Comparison of ENCODE assay signal across 22 cellular contexts in genomic region chr1:224058303-224058702, GRCh38. TPM values are rescaled to one million over a fixed set of nuclear protein-coding genes. Genes with fewer than 3 reads are reported as not detected.
A peak's percentile ranks its signal among the peaks of the same experiment; 100 is the strongest.
DNase-seq lines count a peak whose midpoint lies in the region; ATAC-seq and TF ChIP-seq lines count a peak whose summit lies in the region.
"Had no signal": no experiment of that assay in that cellular context is flagged by ENCODE, and none has a peak within 500 bp of the region (broad histone marks: within the 10 kb centered on the region; RNA-seq: fewer than 3 reads in every experiment).

No MANE protein-coding gene starts in this region.

- H3K4me3 ChIP-seq in IMR-90 (ENCODE audit: insufficient read depth, low read depth, low read length) (no peak overlapping the region), epithelial cell of esophagus (ENCODE audit: low read length) (no peak overlapping the region), neural progenitor cell (no peak overlapping the region)
- H3K4me3 ChIP-seq: cardiac muscle cell, prostate gland, smooth muscle cell, upper lobe of right lung had no signal

- no peak overlapping the region for H3K27ac Mint-ChIP-seq in neural progenitor cell
- H3K27ac Mint-ChIP-seq: activated naive CD8-positive, alpha-beta T cell treated with anti-CD3 and anti-CD28 coated beads for 36 hours; activated T-helper 1 cell treated with anti-CD3 and anti-CD28 coated beads, Interleukin-12 subunit alpha, Interleukin-12 subunit beta, Interleukin-2, Interleukin-4 antibody, amounts not matched to agents 30 ng/mL and 10 ng/mL and 1 ng/mL, durations not matched to agents 14 hours and 24 hours and 36 hours; T-helper 2 cell treated with Interferon-gamma antibody and Interleukin-4, amounts not matched to agents 5 μg/mL and 100 μg/mL, for 36 hours had no signal

- DNase-seq in IMR-90 = peak; percentile 76
- peak; percentile 33 for DNase-seq in T1000 (lab: John Stamatoyannopoulos, UW)
- DNase-seq in epithelial cell of esophagus (ENCODE audit: low read depth) = peak; percentile 94
- peak; percentile 36 for DNase-seq in pulmonary artery endothelial cell (ENCODE audit: low read depth, low spot score)
- DNase-seq in NOMO-1 treated with dmso at 0.1 percent for 144 hours (lab: John Stamatoyannopoulos, UW; ENCODE audit: unreplicated experiment) = no peak
- DNase-seq in neural progenitor cell (ENCODE audit: low spot score) = no peak
- DNase-seq in NCI-H146 treated with DMSO at 0.1 percent for 48 hours (lab: John Stamatoyannopoulos, UW; ENCODE audit: unreplicated experiment) = no peak
- DNase-seq in NCI-H2081 treated with DMSO at 0.1 percent for 48 hours (lab: John Stamatoyannopoulos, UW) = no peak
- DNase-seq: activated CD4-positive, alpha-beta T cell treated with anti-CD3 and anti-CD28 coated beads for 1 hour; activated naive CD8-positive, alpha-beta T cell treated with anti-CD3 and anti-CD28 coated beads for 36 hours; kidney glomerular epithelial cell; NCI-H1417; NCI-H2171; NCI-H69; stimulated activated CD4-positive, alpha-beta T cell treated with anti-CD3 and anti-CD28 coated beads, Interleukin-4, amount 100 ng/mL, for 4 hours; upper lobe of right lung had no signal

- ATAC-seq in IMR-90 (ENCODE audit: low read depth) = peak; percentile 44; the same call in 1 of the 2 replicates
- ATAC-seq: upper lobe of right lung had no signal

- no peak for TF ChIP-seq RAD21 in IMR-90 (IDR thresholded peaks at IDR 0.05; ENCODE audit: low read length)

- no peak overlapping the region for H3K27ac ChIP-seq in IMR-90 (ENCODE audit: insufficient read depth, low read length)
- no peak overlapping the region for H3K27ac ChIP-seq in neural progenitor cell
- H3K27ac ChIP-seq: cardiac muscle cell, prostate gland, upper lobe of right lung had no signal

- intact Hi-C loops in IMR-90 (cut with micrococcal nuclease) = no loop called here

- H3K4me2 ChIP-seq in IMR-90 (ENCODE audit: low read depth, low read length) (no peak overlapping the region), neural progenitor cell (no peak overlapping the region)
- H3K4me2 ChIP-seq: smooth muscle cell had no signal

- POLR2A ChIA-PET in IMR-90 (lab: Charles Lee; ENCODE audit: unreplicated experiment) = no interaction called here

- H2AFZ ChIP-seq in IMR-90 (replicated peaks; ENCODE audit: low read length, poor library complexity) (no peak overlapping the region), neural progenitor cell (replicated peaks) (no peak overlapping the region)

- H2BK5ac ChIP-seq in IMR-90 (ENCODE audit: low read depth, low read length, poor library complexity, severe bottlenecking) = no peak overlapping the region

- peak overlapping the region; percentile 3 for H2AK9ac ChIP-seq in IMR-90 (replicated peaks; ENCODE audit: low read depth, low read length, poor library complexity)

- dilution Hi-C loops in IMR-90 (cut with HindIII; ENCODE audit: low sequenced_read_pairs, unreplicated experiment) = no loop called here

- no peak overlapping the region for H2BK15ac ChIP-seq in IMR-90 (ENCODE audit: low read depth, low read length)

- no peak overlapping the region for H3K23ac ChIP-seq in IMR-90 (ENCODE audit: low read depth, low read length)

- peaks cover 4% of the 10 kb centered on the region for H3K9me1 ChIP-seq in IMR-90 (ENCODE audit: insufficient read depth, low read length)

- no peak overlapping the region for H2BK120ac ChIP-seq in IMR-90 (ENCODE audit: low read depth, low read length)

- CTCF ChIA-PET in IMR-90 (lab: Yijun Ruan, JAX) = no interaction called here

- H3K56ac ChIP-seq in IMR-90 (ENCODE audit: extremely low read depth, insufficient read depth, low read length) = no peak overlapping the region

- no peak overlapping the region; the same call in 1 of the 2 replicates for H2BK20ac ChIP-seq in IMR-90 (ENCODE audit: low read depth, low read length)

- H3K79me2 ChIP-seq in neural progenitor cell (ENCODE audit: low read depth) = no peaks in the 10 kb centered on the region

- H2AK5ac ChIP-seq in IMR-90 (ENCODE audit: low read depth, low read length) = no peak overlapping the region

- H3K4ac ChIP-seq in IMR-90 (ENCODE audit: low read depth, low read length) = no peak overlapping the region

- in situ Hi-C loops in IMR-90 (cut with MboI; ENCODE audit: low sequenced_read_pairs) = no loop called here

- H3K14ac ChIP-seq in IMR-90 (replicated peaks; ENCODE audit: low read depth, low read length) = no peak overlapping the region

- H3K9me3 Mint-ChIP-seq in neural progenitor cell = peaks cover 7% of the 10 kb centered on the region
- H3K9me3 Mint-ChIP-seq: activated naive CD8-positive, alpha-beta T cell treated with anti-CD3 and anti-CD28 coated beads for 36 hours; activated T-helper 1 cell treated with anti-CD3 and anti-CD28 coated beads, Interleukin-12 subunit alpha, Interleukin-12 subunit beta, Interleukin-2, Interleukin-4 antibody, amounts not matched to agents 30 ng/mL and 10 ng/mL and 1 ng/mL, durations not matched to agents 14 hours and 24 hours and 36 hours; T-helper 2 cell treated with Interferon-gamma antibody and Interleukin-4, amounts not matched to agents 5 μg/mL and 100 μg/mL, for 36 hours had no signal

- H3K36me3 Mint-ChIP-seq in neural progenitor cell = no peaks in the 10 kb centered on the region
- H3K36me3 Mint-ChIP-seq: activated naive CD8-positive, alpha-beta T cell treated with anti-CD3 and anti-CD28 coated beads for 36 hours had no signal

- no peak overlapping the region for H4K8ac ChIP-seq in IMR-90 (ENCODE audit: low read depth in 2 of 2, low read length in 2 of 2)

- no TSS peak for BruUV-seq in IMR-90 (replicated peaks; lab: Mats Ljungman, UMichigan)

- peaks cover 3% of the 10 kb centered on the region for H3K27me3 Mint-ChIP-seq in neural progenitor cell (ENCODE audit: insufficient read depth, low read depth)

- H3K36me3 ChIP-seq in IMR-90 (ENCODE audit: control insufficient read depth, insufficient read depth, low read length) (no peaks in the 10 kb centered on the region), neural progenitor cell (no peaks in the 10 kb centered on the region)
- H3K36me3 ChIP-seq: cardiac muscle cell, prostate gland, upper lobe of right lung had no signal

- peaks cover 2% of the 10 kb centered on the region for H3K4me1 Mint-ChIP-seq in neural progenitor cell
- H3K4me1 Mint-ChIP-seq: activated naive CD8-positive, alpha-beta T cell treated with anti-CD3 and anti-CD28 coated beads for 36 hours; nephron had no signal

- H3K9ac ChIP-seq in IMR-90 (ENCODE audit: low read depth, low read length) = no peak overlapping the region
- no peak overlapping the region for H3K9ac ChIP-seq in neural progenitor cell

- WGBS in IMR-90 (ENCODE audit: extremely low coverage in 2 of 2, insufficient read length in 1 of 2), 2 experiments = no CpG with 5 or more reads among the region's 5 CpGs

- H3K4me1 ChIP-seq in IMR-90 (ENCODE audit: control insufficient read depth, insufficient read depth, low read length) (no peaks in the 10 kb centered on the region), neural progenitor cell (peaks cover 14% of the 10 kb centered on the region)
- H3K4me1 ChIP-seq: prostate gland, upper lobe of right lung had no signal

- H3F3A ChIP-seq in neural progenitor cell (ENCODE audit: low read depth) = peaks cover under 1% of the 10 kb centered on the region

- TF ChIP-seq POLR2A in IMR-90 (IDR thresholded peaks at IDR 0.05; ENCODE audit: low read depth, low read length) = no peak

- H3K4me3 Mint-ChIP-seq in neural progenitor cell = no peak overlapping the region
- H3K4me3 Mint-ChIP-seq: activated naive CD8-positive, alpha-beta T cell treated with anti-CD3 and anti-CD28 coated beads for 36 hours; activated T-helper 1 cell treated with anti-CD3 and anti-CD28 coated beads, Interleukin-12 subunit alpha, Interleukin-12 subunit beta, Interleukin-2, Interleukin-4 antibody, amounts not matched to agents 30 ng/mL and 10 ng/mL and 1 ng/mL, durations not matched to agents 14 hours and 24 hours and 36 hours; nephron; T-helper 2 cell treated with Interferon-gamma antibody and Interleukin-4, amounts not matched to agents 5 μg/mL and 100 μg/mL, for 36 hours had no signal

- no peak overlapping the region for H4K5ac ChIP-seq in IMR-90 (ENCODE audit: low read depth, low read length)

- H3K27me3 ChIP-seq in IMR-90 (ENCODE audit: control insufficient read depth, insufficient read depth, low read length) (no peaks in the 10 kb centered on the region), neural progenitor cell (no peaks in the 10 kb centered on the region)
- H3K27me3 ChIP-seq: cardiac muscle cell, upper lobe of right lung had no signal

- no peaks in the 10 kb centered on the region for H3K79me1 ChIP-seq in IMR-90 (ENCODE audit: low read depth in 1 of 2, low read length in 2 of 2)

- no peak overlapping the region for H4K91ac ChIP-seq in IMR-90 (ENCODE audit: insufficient read depth, low read depth, low read length)

- no peak overlapping the region for H3K18ac ChIP-seq in IMR-90 (ENCODE audit: low read depth, low read length)

- peaks cover 3% of the 10 kb centered on the region; the same call in 1 of the 2 replicates for H3K9me3 ChIP-seq in IMR-90 (ENCODE audit: control insufficient read depth, insufficient read depth, low read length)
- no peaks in the 10 kb centered on the region for H3K9me3 ChIP-seq in neural progenitor cell (ENCODE audit: low read depth)
- H3K9me3 ChIP-seq: prostate gland, upper lobe of right lung had no signal

- H4K20me1 ChIP-seq in IMR-90 (ENCODE audit: insufficient read depth, low read length) (no peaks in the 10 kb centered on the region), neural progenitor cell (ENCODE audit: low read depth) (no peaks in the 10 kb centered on the region)

- no peak for TF ChIP-seq CTCF in IMR-90 (conservative IDR thresholded peaks at IDR 0.05; ENCODE audit: low read depth, low read length)
- no peak for TF ChIP-seq CTCF in epithelial cell of esophagus (IDR thresholded peaks at IDR 0.05; ENCODE audit: insufficient read depth, low read depth, low read length, missing control alignments)
- no peak for TF ChIP-seq CTCF in neural progenitor cell (IDR thresholded peaks at IDR 0.05)

TF ChIP-seq in IMR-90, 13 proteins besides CTCF, POLR2A, EP300 and RAD21:
- TF ChIP-seq FOS (IDR thresholded peaks at IDR 0.05; ENCODE audit: low read depth, low read length) = peak; percentile 51; the same call in 1 of the 2 replicates
- TF ChIP-seq RFX5 (IDR thresholded peaks at IDR 0.05; ENCODE audit: low read depth, low read length) = no peak
- peak; percentile 51 for TF ChIP-seq CEBPB (IDR thresholded peaks at IDR 0.05; ENCODE audit: low read depth, low read length)

RNA-seq across cellular contexts. Expression of gene FBXO28, which starts 55.6 kb away (rescaled TPM):
- total RNA-seq in IMR-90 (2012; rRNA removed) (22.6 and 30.0 TPM in 2 replicates), pulmonary artery endothelial cell (46.6 and 56.5 TPM in 2 replicates), neural progenitor cell (ENCODE audit: low replicate concordance) (35.4 and 52.1 TPM in 2 replicates)
- 10.6 and 11.6 TPM in 2 replicates for polyA plus RNA-seq in IMR-90 (2012; rRNA removed)
- polyA plus RNA-seq in IMR-90 (2012; cell fraction: cytosol; rRNA removed) = 6.6 and 6.8 TPM in 2 replicates
- polyA plus RNA-seq in IMR-90 (2012; cell fraction: nucleus; rRNA removed; ENCODE audit: low replicate concordance) = 3.8 and 13.9 TPM in 2 replicates

Comparison
In these comparisons a context has a peak if more than half of its experiments do, and no peak if none do; other contexts are left out.
1. DNase-seq: peak in IMR-90 (single experiment), T1000 (single experiment), epithelial cell of esophagus (single experiment) and pulmonary artery endothelial cell (single experiment); none in NOMO-1 treated with dmso at 0.1 percent for 144 hours (single experiment), neural progenitor cell (single experiment), NCI-H146 treated with DMSO at 0.1 percent for 48 hours (single experiment) and NCI-H2081 treated with DMSO at 0.1 percent for 48 hours (single experiment).